In the genomic region with DNA sequence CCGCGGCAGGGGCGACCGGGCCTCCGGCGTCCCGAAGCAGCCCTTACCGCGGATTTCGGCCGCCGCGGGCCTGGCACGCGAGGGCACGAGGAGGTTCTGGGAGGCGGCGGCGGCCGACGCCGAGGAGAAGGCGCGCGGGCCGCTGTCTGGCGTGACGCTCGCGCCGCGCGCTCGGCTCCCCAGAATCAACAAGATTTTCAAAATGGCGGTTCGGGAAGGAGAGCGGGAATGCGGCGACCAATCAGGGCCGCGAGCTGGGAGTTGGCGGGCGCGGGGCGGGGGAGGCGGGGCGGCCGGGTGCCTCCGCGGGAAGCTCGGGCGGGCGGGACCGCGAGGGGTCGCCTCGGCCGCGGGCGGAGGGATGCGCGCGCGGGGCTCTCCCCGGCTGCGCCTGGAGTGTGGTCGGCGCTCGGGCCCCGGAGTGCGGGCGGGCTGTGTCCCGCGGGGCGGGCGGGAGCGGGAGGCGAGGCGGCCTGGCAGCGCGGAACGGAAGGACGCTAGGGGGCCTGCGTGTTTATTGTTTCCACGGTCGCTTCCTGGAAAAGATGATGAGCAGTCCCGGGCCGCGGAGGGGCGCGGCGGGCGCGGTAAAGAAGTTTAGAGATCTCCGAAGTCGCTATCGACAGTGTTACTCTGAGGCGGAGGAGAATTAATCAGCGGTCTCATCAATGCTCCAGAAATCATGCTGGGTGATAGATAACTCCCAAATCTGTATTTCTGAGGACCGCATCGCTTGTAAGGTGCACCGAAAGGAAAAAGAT, we compare ENCODE assay signal across 8 cellular contexts. TPM values are rescaled to one million over a fixed set of nuclear protein-coding genes. Genes with fewer than 3 reads are reported as not detected.
DNase-seq lines count a peak whose midpoint lies in the region; ATAC-seq and TF ChIP-seq lines count a peak whose summit lies in the region.

A gene with protein sequence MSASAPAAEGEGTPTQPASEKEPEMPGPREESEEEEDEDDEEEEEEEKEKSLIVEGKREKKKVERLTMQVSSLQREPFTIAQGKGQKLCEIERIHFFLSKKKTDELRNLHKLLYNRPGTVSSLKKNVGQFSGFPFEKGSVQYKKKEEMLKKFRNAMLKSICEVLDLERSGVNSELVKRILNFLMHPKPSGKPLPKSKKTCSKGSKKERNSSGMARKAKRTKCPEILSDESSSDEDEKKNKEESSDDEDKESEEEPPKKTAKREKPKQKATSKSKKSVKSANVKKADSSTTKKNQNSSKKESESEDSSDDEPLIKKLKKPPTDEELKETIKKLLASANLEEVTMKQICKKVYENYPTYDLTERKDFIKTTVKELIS (minus strand): TSS at position 193 of the 761 bp plus-strand sequence. CDS start 543 bp downstream, outside the sequence.

- intact Hi-C loops in Right ventricle myocardium superior (cut with DNase I) (no loop called here), thyroid gland (cut with DNase I) (no loop called here)

- peak within 1 kb of the TSS; percentile 84 for H3K9ac ChIP-seq in parathyroid adenoma

- peak; percentile 28 for ATAC-seq in HG02623 (IDR thresholded peaks at IDR 0.05; ENCODE audit: unreplicated experiment)
- ATAC-seq in activated naive CD8-positive, alpha-beta T cell treated with anti-CD3 and anti-CD28 coated beads, Interleukin-2, amount 10 ng/mL, durations not matched to agents 7 days and 5 days (ENCODE audit: low read depth) = peak; percentile 73
- ATAC-seq in Right ventricle myocardium superior (ENCODE audit: poor library complexity) = peak; percentile 90

- H3K9me3 Mint-ChIP-seq in activated naive CD8-positive, alpha-beta T cell treated with anti-CD3 and anti-CD28 coated beads, Interleukin-2, amount 10 ng/mL, durations not matched to agents 7 days and 5 days = no peaks in the 10 kb centered on the region

- no peaks in the 10 kb centered on the region for H3K36me3 ChIP-seq in parathyroid adenoma (ENCODE audit: control insufficient read depth, insufficient read depth, low read length)
- no peaks in the 10 kb centered on the region for H3K36me3 ChIP-seq in thyroid gland

- no peaks in the 10 kb centered on the region for H3K27me3 Mint-ChIP-seq in activated naive CD8-positive, alpha-beta T cell treated with anti-CD3 and anti-CD28 coated beads, Interleukin-2, amount 10 ng/mL, durations not matched to agents 7 days and 5 days

- H3K36me3 Mint-ChIP-seq in activated naive CD8-positive, alpha-beta T cell treated with anti-CD3 and anti-CD28 coated beads, Interleukin-2, amount 10 ng/mL, durations not matched to agents 7 days and 5 days = peaks cover 33% of the 10 kb centered on the region

- H3K27ac ChIP-seq in parathyroid adenoma (peak within 1 kb of the TSS; percentile 92), thyroid gland (peak within 1 kb of the TSS; percentile 93 to 98 (median 98))

- peaks cover 35% of the 10 kb centered on the region for H3K4me1 Mint-ChIP-seq in activated naive CD8-positive, alpha-beta T cell treated with anti-CD3 and anti-CD28 coated beads, Interleukin-2, amount 10 ng/mL, durations not matched to agents 7 days and 5 days

- peak within 1 kb of the TSS; percentile 97 for H2AFZ ChIP-seq in parathyroid adenoma

- H3K4me3 Mint-ChIP-seq in activated naive CD8-positive, alpha-beta T cell treated with anti-CD3 and anti-CD28 coated beads, Interleukin-2, amount 10 ng/mL, durations not matched to agents 7 days and 5 days = peak within 1 kb of the TSS; percentile 97

- peak within 1 kb of the TSS; percentile 80 for H3K4me2 ChIP-seq in parathyroid adenoma (ENCODE audit: low read length)

- H3K27me3 ChIP-seq in parathyroid adenoma (ENCODE audit: control insufficient read depth, insufficient read depth, low read length) = no peaks in the 10 kb centered on the region
- H3K27me3 ChIP-seq in thyroid gland = no peaks in the 10 kb centered on the region

- 0 to 8% methylated on average over 9 to 23 of the region's 102 CpGs for WGBS in thyroid gland, 2 donors

- no peak for DNase-seq in GM12864 (ENCODE audit: low read depth)
- peak; percentile 89 for DNase-seq in NCI-H1105 treated with DMSO at 0.1 percent for 48 hours (lab: John Stamatoyannopoulos, UW)
- DNase-seq in SW 1271 (lab: John Stamatoyannopoulos, UW) = peak; percentile 25 to 80
- DNase-seq in activated naive CD8-positive, alpha-beta T cell treated with anti-CD3 and anti-CD28 coated beads, Interleukin-2, amount 10 ng/mL, durations not matched to agents 7 days and 5 days = peak; percentile 88
- DNase-seq in Right ventricle myocardium superior = peak; percentile 90
- peak; percentile 87 to 88 for DNase-seq in thyroid gland

- H3K9me3 ChIP-seq in parathyroid adenoma (ENCODE audit: control insufficient read depth, low read length) (no peaks in the 10 kb centered on the region), thyroid gland (no peaks in the 10 kb centered on the region)

- H3K4me1 ChIP-seq in parathyroid adenoma (peaks cover 7% of the 10 kb centered on the region), thyroid gland (peaks cover 25 to 29% of the 10 kb centered on the region in 2 donors)

- POLR2A ChIA-PET in activated naive CD8-positive, alpha-beta T cell treated with anti-CD3 and anti-CD28 coated beads, Interleukin-2, amount 10 ng/mL, durations not matched to agents 7 days and 5 days (lab: Charles Lee) = interaction anchor here (1.4 to 2.2 kb wide), 2 partner anchors 559 to 664 kb away, joined by 4 to 7 read pairs; partner anchors contain the start of gene FAM8A1

- H3K4me3 ChIP-seq in GM12864 (ENCODE audit: low read depth, low read length) (peak within 1 kb of the TSS; percentile 83), parathyroid adenoma (ENCODE audit: low read depth, low read length) (peak within 1 kb of the TSS; percentile 61), thyroid gland (replicated peaks in 1 of 3) (peak within 1 kb of the TSS; percentile 61 to 71 (median 68))

- TF ChIP-seq POLR2A in thyroid gland (IDR thresholded peaks at IDR 0.05) = peak in 1 of 2 donors; percentile 82

- peak within 1 kb of the TSS; percentile 94 for H3K27ac Mint-ChIP-seq in activated naive CD8-positive, alpha-beta T cell treated with anti-CD3 and anti-CD28 coated beads, Interleukin-2, amount 10 ng/mL, durations not matched to agents 7 days and 5 days

- H3K79me2 ChIP-seq in parathyroid adenoma = peaks cover 34% of the 10 kb centered on the region

- TF ChIP-seq CTCF in GM12864 (IDR thresholded peaks at IDR 0.05; ENCODE audit: low read depth, low read length, missing control alignments) = peak; percentile 44
- TF ChIP-seq CTCF in parathyroid adenoma (IDR thresholded peaks at IDR 0.05) = peak; percentile 55
- TF ChIP-seq CTCF in thyroid gland (IDR thresholded peaks at IDR 0.05) = peak in 4 of 6 experiments; percentile 26 to 60 (median 48)

RNA-seq across cellular contexts. Expression of the gene that starts here (rescaled TPM):
- total RNA-seq in activated naive CD8-positive, alpha-beta T cell treated with anti-CD3 and anti-CD28 coated beads, Interleukin-2, amount 10 ng/mL, durations not matched to agents 7 days and 5 days = 100 to 1,000 TPM; 204 to 218 TPM
- 63.0 TPM for total RNA-seq in Right ventricle myocardium superior
- total RNA-seq in thyroid gland = 100 to 1,000 TPM; 165 to 211 (median 207) TPM

Comparison
In these comparisons a context has a peak if more than half of its experiments do, and no peak if none do; other contexts are left out.
1. ATAC-seq: peak in every context shown above with its lines; median percentile 90 in Right ventricle myocardium superior; 73 in activated naive CD8-positive, alpha-beta T cell treated with anti-CD3 and anti-CD28 coated beads, Interleukin-2, amount 10 ng/mL, durations not matched to agents 7 days and 5 days; 28 in HG02623.